Comparison of ENCODE assay signal across 8 cellular contexts in genomic region chr19:3358919-3359849, GRCh38. TPM values are rescaled to one million over a fixed set of nuclear protein-coding genes. Genes with fewer than 3 reads are reported as not detected.
A peak's percentile ranks its signal among the peaks of the same experiment; 100 is the strongest.
DNase-seq lines count a peak whose midpoint lies in the region; ATAC-seq and TF ChIP-seq lines count a peak whose summit lies in the region.

No MANE protein-coding gene starts in this region.

- H3K27ac Mint-ChIP-seq in activated CD4-positive, alpha-beta T cell treated with anti-CD3 and anti-CD28 coated beads, Interleukin-2, amount 10 ng/mL, durations not matched to agents 7 days and 5 days: peak overlapping the region; percentile 80

- H4K5ac ChIP-seq in mesendoderm (ENCODE audit: low read length): no peak overlapping the region

- H2BK120ac ChIP-seq in mesendoderm (ENCODE audit: low read depth, low read length): no peak overlapping the region

- H3K27me3 ChIP-seq in mesendoderm (ENCODE audit: insufficient read depth, low read length, poor library complexity): peaks cover 54% of the 10 kb centered on the region

- H3K36me3 Mint-ChIP-seq in activated CD4-positive, alpha-beta T cell treated with anti-CD3 and anti-CD28 coated beads, Interleukin-2, amount 10 ng/mL, durations not matched to agents 7 days and 5 days (ENCODE audit: low read depth): no peaks in the 10 kb centered on the region

- ATAC-seq in GM21447 (IDR thresholded peaks at IDR 0.05; ENCODE audit: unreplicated experiment): no peak

- no peaks in the 10 kb centered on the region for H3K9me3 Mint-ChIP-seq in activated CD4-positive, alpha-beta T cell treated with anti-CD3 and anti-CD28 coated beads, Interleukin-2, amount 10 ng/mL, durations not matched to agents 7 days and 5 days

- H3K4me3 Mint-ChIP-seq in activated CD4-positive, alpha-beta T cell treated with anti-CD3 and anti-CD28 coated beads, Interleukin-2, amount 10 ng/mL, durations not matched to agents 7 days and 5 days: peak overlapping the region; percentile 77

- H3K23ac ChIP-seq in mesendoderm (ENCODE audit: low read length): peak overlapping the region; percentile 24

- H3K4me1 ChIP-seq in mesendoderm (ENCODE audit: control insufficient read depth, low read depth, low read length): no peaks in the 10 kb centered on the region

- peaks cover 18% of the 10 kb centered on the region for H3K27me3 Mint-ChIP-seq in activated CD4-positive, alpha-beta T cell treated with anti-CD3 and anti-CD28 coated beads, Interleukin-2, amount 10 ng/mL, durations not matched to agents 7 days and 5 days

- H3K56ac ChIP-seq in mesendoderm (ENCODE audit: low read length): no peak overlapping the region

- H2AK5ac ChIP-seq in mesendoderm (ENCODE audit: low read length): no peak overlapping the region

- no CpG with 5 or more reads among the region's 126 CpGs for WGBS in mesendoderm (ENCODE audit: extremely low coverage, insufficient coverage, low lambda C conversion rate)

- no peak overlapping the region for H3K4me2 ChIP-seq in mesendoderm (ENCODE audit: low read length)

- H3K79me1 ChIP-seq in mesendoderm (ENCODE audit: low read length): no peaks in the 10 kb centered on the region

- no peak overlapping the region for H3K27ac ChIP-seq in mesendoderm (ENCODE audit: low read depth, low read length)

- no peak overlapping the region for H2BK5ac ChIP-seq in mesendoderm (ENCODE audit: low read length)

- CTCF ChIA-PET in activated CD4-positive, alpha-beta T cell treated with anti-CD3 and anti-CD28 coated beads, Interleukin-2, amount 10 ng/mL, durations not matched to agents 7 days and 5 days (lab: Charles Lee): no interaction called here

- DNase-seq in GM12865 (ENCODE audit: low read depth) (peak; percentile 82), HuH-7.5 (ENCODE audit: low spot score) (peak; percentile 82), dermis blood vessel endothelial cell (peak; percentile 69), mesendoderm (no peak), DMS114 treated with DMSO at 0.1 percent for 48 hours (lab: John Stamatoyannopoulos, UW; ENCODE audit: unreplicated experiment) (no peak)
- peak; percentile 73 for DNase-seq in activated CD4-positive, alpha-beta T cell treated with anti-CD3 and anti-CD28 coated beads, Interleukin-2, amount 10 ng/mL, durations not matched to agents 7 days and 5 days
- DNase-seq in stimulated activated CD8-positive, alpha-beta memory T cell treated with anti-CD3 and anti-CD28 coated beads, Interleukin-4, amount 100 ng/mL, for 24 hours (ENCODE audit: low read depth): peak; percentile 56

- no peaks in the 10 kb centered on the region for H3K79me2 ChIP-seq in mesendoderm (ENCODE audit: control insufficient read depth, insufficient read depth, low read length)

- H3K9ac ChIP-seq in mesendoderm (ENCODE audit: low read length): no peak overlapping the region

- peak overlapping the region; percentile 39 for H3K4ac ChIP-seq in mesendoderm (ENCODE audit: low read depth, low read length)

- no peak overlapping the region for H4K8ac ChIP-seq in mesendoderm (ENCODE audit: low read depth, low read length)

- no peak for TF ChIP-seq CTCF in GM12865 (IDR thresholded peaks at IDR 0.05; ENCODE audit: insufficient read depth, low read depth, low read length, missing control alignments)

- peaks cover 28% of the 10 kb centered on the region for H3K4me1 Mint-ChIP-seq in activated CD4-positive, alpha-beta T cell treated with anti-CD3 and anti-CD28 coated beads, Interleukin-2, amount 10 ng/mL, durations not matched to agents 7 days and 5 days

- H3K4me3 ChIP-seq in GM12865 (ENCODE audit: low read depth, low read length) (peak overlapping the region; percentile 67), mesendoderm (ENCODE audit: low read length) (no peak overlapping the region)

- H3K36me3 ChIP-seq in mesendoderm (ENCODE audit: control insufficient read depth, insufficient read depth, low read length): no peaks in the 10 kb centered on the region

- H3K18ac ChIP-seq in mesendoderm (ENCODE audit: low read length): peak overlapping the region; percentile 30

- POLR2A ChIA-PET in activated CD4-positive, alpha-beta T cell treated with anti-CD3 and anti-CD28 coated beads, Interleukin-2, amount 10 ng/mL, durations not matched to agents 7 days and 5 days (lab: Charles Lee): no interaction called here

- no peak overlapping the region for H2BK15ac ChIP-seq in mesendoderm (replicated peaks; ENCODE audit: low read depth)

RNA-seq across cellular contexts. Expression of gene NFIC, which starts 7.2 kb away (rescaled TPM):
- total RNA-seq in activated CD4-positive, alpha-beta T cell treated with anti-CD3 and anti-CD28 coated beads, Interleukin-2, amount 10 ng/mL, durations not matched to agents 7 days and 5 days: 10 to 100 TPM; 14.2 TPM
- total RNA-seq in dermis blood vessel endothelial cell: 33.0 and 59.0 TPM in 2 replicates
- polyA plus RNA-seq in mesendoderm (2013, experiment 1 of 2): 8.8 TPM
- polyA plus RNA-seq in mesendoderm (2013, experiment 2 of 2): 8.8 TPM

Comparison
In these comparisons a context has a peak if more than half of its experiments do, and no peak if none do; other contexts are left out.
1. DNase-seq: peak in GM12865 (single experiment), HuH-7.5 (single experiment), activated CD4-positive, alpha-beta T cell treated with anti-CD3 and anti-CD28 coated beads, Interleukin-2, amount 10 ng/mL, durations not matched to agents 7 days and 5 days (single experiment), dermis blood vessel endothelial cell (single experiment) and stimulated activated CD8-positive, alpha-beta memory T cell treated with anti-CD3 and anti-CD28 coated beads, Interleukin-4, amount 100 ng/mL, for 24 hours (single experiment); none in mesendoderm (single experiment) and DMS114 treated with DMSO at 0.1 percent for 48 hours (single experiment).